In genomic region chr18:52874774-52875173, GRCh38 we compare ENCODE assay signal across 28 cellular contexts.
"Had no signal": no experiment of that assay in that cellular context is flagged by ENCODE, and none has a peak within 500 bp of the region (broad histone marks: within the 10 kb centered on the region; RNA-seq: fewer than 3 reads in every experiment).

No MANE protein-coding gene starts in this region.

- ATAC-seq: stimulated activated effector memory CD8-positive, alpha-beta T cell treated with anti-CD3 and anti-CD28 coated beads, Interleukin-12 subunit alpha, Interleukin-12 subunit beta, amount 100 ng/mL, for 72 hours; stimulated activated memory B cell treated with anti-CD40 and anti-IgM and Interleukin-4, amounts not matched to agents 10 μg/mL and 1 μg/mL and 100 μg/mL, for 72 hours; stimulated activated naive B cell treated with anti-CD40 and anti-IgM and Interleukin-4, amounts not matched to agents 10 μg/mL and 1 μg/mL and 100 μg/mL, for 72 hours; stimulated activated naive CD8-positive, alpha-beta T cell treated with anti-CD3 and anti-CD28 coated beads, Interleukin-15, amount 100 ng/mL, for 72 hours; stimulated activated naive CD8-positive, alpha-beta T cell treated with anti-CD3 and anti-CD28 coated beads, Interleukin-15, Interleukin-2, amounts not matched to agents 100 U/mL and 50 U/mL, for 24 hours; upper lobe of right lung had no signal

- H3K27me3 Mint-ChIP-seq: stimulated activated memory B cell treated with anti-CD40 and anti-IgM and Interleukin-4, amounts not matched to agents 10 μg/mL and 1 μg/mL and 100 μg/mL, for 72 hours; stimulated activated naive B cell treated with anti-CD40 and anti-IgM and Interleukin-4, amounts not matched to agents 10 μg/mL and 1 μg/mL and 100 μg/mL, for 72 hours; stimulated activated naive CD8-positive, alpha-beta T cell treated with anti-CD3 and anti-CD28 coated beads, Interleukin-15, amount 100 ng/mL, for 72 hours; stimulated activated naive CD8-positive, alpha-beta T cell treated with anti-CD3 and anti-CD28 coated beads, Interleukin-15, Interleukin-2, amounts not matched to agents 100 ng/mL and 50 ng/mL, for 24 hours had no signal

- H3K27ac ChIP-seq: stomach, suprapubic skin, testis, thoracic aorta, thyroid gland, tibial artery, tibial nerve, upper lobe of left lung, upper lobe of right lung, uterus, vagina had no signal

- H3K4me3 ChIP-seq: stomach, suprapubic skin, testis, thoracic aorta, thyroid gland, tibial artery, tibial nerve, transverse colon, upper lobe of left lung, upper lobe of right lung, uterus, vagina had no signal

- H3K27ac Mint-ChIP-seq: stimulated activated effector memory CD8-positive, alpha-beta T cell treated with anti-CD3 and anti-CD28 coated beads, Interleukin-12 subunit alpha, Interleukin-12 subunit beta, amount 100 ng/mL, for 72 hours; stimulated activated memory B cell treated with anti-CD40 and anti-IgM and Interleukin-4, amounts not matched to agents 10 μg/mL and 1 μg/mL and 100 μg/mL, for 72 hours; stimulated activated naive B cell treated with anti-CD40 and anti-IgM and Interleukin-4, amounts not matched to agents 10 μg/mL and 1 μg/mL and 100 μg/mL, for 72 hours; stimulated activated naive CD8-positive, alpha-beta T cell treated with anti-CD3 and anti-CD28 coated beads, Interleukin-15, amount 100 ng/mL, for 72 hours; stimulated activated naive CD8-positive, alpha-beta T cell treated with anti-CD3 and anti-CD28 coated beads, Interleukin-15, Interleukin-2, amounts not matched to agents 100 ng/mL and 50 ng/mL, for 24 hours; type B pancreatic cell had no signal

- H3K36me3 Mint-ChIP-seq: stimulated activated effector memory CD8-positive, alpha-beta T cell treated with anti-CD3 and anti-CD28 coated beads, Interleukin-12 subunit alpha, Interleukin-12 subunit beta, amount 100 ng/mL, for 72 hours; stimulated activated memory B cell treated with anti-CD40 and anti-IgM and Interleukin-4, amounts not matched to agents 10 μg/mL and 1 μg/mL and 100 μg/mL, for 72 hours; stimulated activated naive B cell treated with anti-CD40 and anti-IgM and Interleukin-4, amounts not matched to agents 10 μg/mL and 1 μg/mL and 100 μg/mL, for 72 hours; type B pancreatic cell had no signal

- DNase-seq: stimulated activated CD4-positive, alpha-beta T cell treated with anti-CD3 and anti-CD28 coated beads, Interleukin-2, amount 100 ng/mL, for 48 hours; stimulated activated CD4-positive, alpha-beta T cell treated with anti-CD3 and anti-CD28 coated beads, Interleukin-4, amount 100 ng/mL, for 1 hour; stimulated activated CD4-positive, alpha-beta T cell treated with anti-CD3 and anti-CD28 coated beads, Interleukin-4, amount 100 ng/mL, for 24 hours; stimulated activated CD4-positive, alpha-beta T cell treated with anti-CD3 and anti-CD28 coated beads, Interleukin-4, amount 100 ng/mL, for 4 hours; stimulated activated CD8-positive, alpha-beta memory T cell treated with anti-CD3 and anti-CD28 coated beads, Interleukin-4, amount 100 ng/mL, for 48 hours; stimulated activated naive B cell treated with anti-CD40 and anti-IgM and Interleukin-4, amounts not matched to agents 10 μg/mL and 1 μg/mL and 100 μg/mL, for 72 hours; stimulated activated naive CD4-positive, alpha-beta T cell; stimulated activated naive CD4-positive, alpha-beta T cell treated with Interleukin-2 at 50 U/mL for 16 hours; stimulated activated naive CD8-positive, alpha-beta T cell treated with anti-CD3 and anti-CD28 coated beads, Interleukin-15, amount 100 ng/mL, for 72 hours; stimulated activated naive CD8-positive, alpha-beta T cell treated with anti-CD3 and anti-CD28 coated beads, Interleukin-15, Interleukin-2, amounts not matched to agents 100 U/mL and 50 U/mL, for 24 hours; stomach; substantia nigra; testis; thyroid gland; tibial artery; transverse colon; trophoblast cell; upper lobe of left lung; upper lobe of right lung; uterus had no signal

- H3K9me3 Mint-ChIP-seq: type B pancreatic cell had no signal

- H3K27me3 ChIP-seq: stomach, suprapubic skin, testis, thyroid gland, tibial artery, tibial nerve, transverse colon, upper lobe of left lung, upper lobe of right lung, uterus, vagina had no signal

- H3K4me3 Mint-ChIP-seq: stimulated activated effector memory CD8-positive, alpha-beta T cell treated with anti-CD3 and anti-CD28 coated beads, Interleukin-12 subunit alpha, Interleukin-12 subunit beta, amount 100 ng/mL, for 72 hours; stimulated activated memory B cell treated with anti-CD40 and anti-IgM and Interleukin-4, amounts not matched to agents 10 μg/mL and 1 μg/mL and 100 μg/mL, for 72 hours; stimulated activated naive B cell treated with anti-CD40 and anti-IgM and Interleukin-4, amounts not matched to agents 10 μg/mL and 1 μg/mL and 100 μg/mL, for 72 hours; stimulated activated naive CD8-positive, alpha-beta T cell treated with anti-CD3 and anti-CD28 coated beads, Interleukin-15, amount 100 ng/mL, for 72 hours; stimulated activated naive CD8-positive, alpha-beta T cell treated with anti-CD3 and anti-CD28 coated beads, Interleukin-15, Interleukin-2, amounts not matched to agents 100 ng/mL and 50 ng/mL, for 24 hours; type B pancreatic cell had no signal

- H3K36me3 ChIP-seq: stomach, suprapubic skin, thoracic aorta, thyroid gland, tibial artery, tibial nerve, transverse colon, upper lobe of left lung, upper lobe of right lung, uterus, vagina had no signal

- H3K9me3 ChIP-seq: suprapubic skin, testis, thoracic aorta, thyroid gland, tibial artery, tibial nerve, transverse colon, upper lobe of left lung, upper lobe of right lung, uterus, vagina had no signal

- H3K4me1 ChIP-seq: stomach, suprapubic skin, testis, thyroid gland, tibial artery, tibial nerve, upper lobe of left lung, uterus, vagina had no signal

- H3K4me1 Mint-ChIP-seq: stimulated activated effector memory CD8-positive, alpha-beta T cell treated with anti-CD3 and anti-CD28 coated beads, Interleukin-12 subunit alpha, Interleukin-12 subunit beta, amount 100 ng/mL, for 72 hours; stimulated activated memory B cell treated with anti-CD40 and anti-IgM and Interleukin-4, amounts not matched to agents 10 μg/mL and 1 μg/mL and 100 μg/mL, for 72 hours; stimulated activated naive B cell treated with anti-CD40 and anti-IgM and Interleukin-4, amounts not matched to agents 10 μg/mL and 1 μg/mL and 100 μg/mL, for 72 hours; stimulated activated naive CD8-positive, alpha-beta T cell treated with anti-CD3 and anti-CD28 coated beads, Interleukin-15, amount 100 ng/mL, for 72 hours had no signal
